Comparison of ENCODE assay signal across 1 cellular context in the genomic region with DNA sequence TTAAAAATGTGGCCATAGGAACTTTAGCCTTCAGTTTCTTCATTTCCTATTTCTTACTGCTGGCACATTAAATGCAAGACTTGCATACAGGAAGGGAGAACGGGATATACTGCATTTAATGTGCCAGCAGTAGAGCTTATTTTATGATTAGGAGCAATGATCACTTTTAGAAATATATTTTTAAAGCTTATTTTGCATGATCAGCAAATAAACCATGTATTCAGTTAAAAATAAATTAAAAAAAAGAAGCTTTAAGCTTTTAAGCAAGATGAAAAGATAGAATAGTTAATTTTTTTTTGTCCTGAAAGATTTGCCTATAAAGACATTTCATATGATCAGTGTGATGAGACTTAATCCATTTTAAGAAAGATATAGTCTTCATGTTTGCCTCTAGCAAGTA.
TF ChIP-seq lines count a peak whose summit lies in the region.

No MANE protein-coding gene starts in this region.

TF ChIP-seq in K562, 482 proteins besides CTCF, POLR2A, EP300 and RAD21 (continued from another document):
- TF ChIP-seq, protein P1, sequence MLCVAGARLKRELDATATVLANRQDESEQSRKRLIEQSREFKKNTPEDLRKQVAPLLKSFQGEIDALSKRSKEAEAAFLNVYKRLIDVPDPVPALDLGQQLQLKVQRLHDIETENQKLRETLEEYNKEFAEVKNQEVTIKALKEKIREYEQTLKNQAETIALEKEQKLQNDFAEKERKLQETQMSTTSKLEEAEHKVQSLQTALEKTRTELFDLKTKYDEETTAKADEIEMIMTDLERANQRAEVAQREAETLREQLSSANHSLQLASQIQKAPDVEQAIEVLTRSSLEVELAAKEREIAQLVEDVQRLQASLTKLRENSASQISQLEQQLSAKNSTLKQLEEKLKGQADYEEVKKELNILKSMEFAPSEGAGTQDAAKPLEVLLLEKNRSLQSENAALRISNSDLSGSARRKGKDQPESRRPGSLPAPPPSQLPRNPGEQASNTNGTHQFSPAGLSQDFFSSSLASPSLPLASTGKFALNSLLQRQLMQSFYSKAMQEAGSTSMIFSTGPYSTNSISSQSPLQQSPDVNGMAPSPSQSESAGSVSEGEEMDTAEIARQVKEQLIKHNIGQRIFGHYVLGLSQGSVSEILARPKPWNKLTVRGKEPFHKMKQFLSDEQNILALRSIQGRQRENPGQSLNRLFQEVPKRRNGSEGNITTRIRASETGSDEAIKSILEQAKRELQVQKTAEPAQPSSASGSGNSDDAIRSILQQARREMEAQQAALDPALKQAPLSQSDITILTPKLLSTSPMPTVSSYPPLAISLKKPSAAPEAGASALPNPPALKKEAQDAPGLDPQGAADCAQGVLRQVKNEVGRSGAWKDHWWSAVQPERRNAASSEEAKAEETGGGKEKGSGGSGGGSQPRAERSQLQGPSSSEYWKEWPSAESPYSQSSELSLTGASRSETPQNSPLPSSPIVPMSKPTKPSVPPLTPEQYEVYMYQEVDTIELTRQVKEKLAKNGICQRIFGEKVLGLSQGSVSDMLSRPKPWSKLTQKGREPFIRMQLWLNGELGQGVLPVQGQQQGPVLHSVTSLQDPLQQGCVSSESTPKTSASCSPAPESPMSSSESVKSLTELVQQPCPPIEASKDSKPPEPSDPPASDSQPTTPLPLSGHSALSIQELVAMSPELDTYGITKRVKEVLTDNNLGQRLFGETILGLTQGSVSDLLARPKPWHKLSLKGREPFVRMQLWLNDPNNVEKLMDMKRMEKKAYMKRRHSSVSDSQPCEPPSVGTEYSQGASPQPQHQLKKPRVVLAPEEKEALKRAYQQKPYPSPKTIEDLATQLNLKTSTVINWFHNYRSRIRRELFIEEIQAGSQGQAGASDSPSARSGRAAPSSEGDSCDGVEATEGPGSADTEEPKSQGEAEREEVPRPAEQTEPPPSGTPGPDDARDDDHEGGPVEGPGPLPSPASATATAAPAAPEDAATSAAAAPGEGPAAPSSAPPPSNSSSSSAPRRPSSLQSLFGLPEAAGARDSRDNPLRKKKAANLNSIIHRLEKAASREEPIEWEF (CRISPR knock-in tag; IDR thresholded peaks at IDR 0.05) = no peak
- TF ChIP-seq ZNF79 (CRISPR knock-in tag; IDR thresholded peaks at IDR 0.05; ENCODE audit: low read depth) = no peak
